In genomic region chr2:150876201-150877085, GRCh38 we compare ENCODE assay signal across 18 cellular contexts.
DNase-seq lines count a peak whose midpoint lies in the region; FAIRE-seq and TF ChIP-seq lines count a peak whose summit lies in the region.
"Had no signal": no experiment of that assay in that cellular context is flagged by ENCODE, and none has a peak within 500 bp of the region (broad histone marks: within the 10 kb centered on the region; RNA-seq: fewer than 3 reads in every experiment).

No MANE protein-coding gene starts in this region.

- H3K36me3 Mint-ChIP-seq in nephron progenitor cell (ENCODE audit: low read depth): no peaks in the 10 kb centered on the region
- H3K36me3 Mint-ChIP-seq: CD4-positive, alpha-beta memory T cell; IgD-negative memory B cell; naive thymus-derived CD8-positive, alpha-beta T cell had no signal

- H3K27me3 ChIP-seq in SJCRH30 (no peaks in the 10 kb centered on the region), fibroblast of lung (ENCODE audit: control insufficient read depth, insufficient read depth, low read length) (no peaks in the 10 kb centered on the region)

- H3K9me3 ChIP-seq in SJCRH30 (replicated peaks) (no peaks in the 10 kb centered on the region), fibroblast of lung (ENCODE audit: control insufficient read depth, insufficient read depth, low read depth, low read length) (no peaks in the 10 kb centered on the region)
- H3K9me3 ChIP-seq: lower lobe of right lung had no signal

- H3K4me3 Mint-ChIP-seq in nephron progenitor cell: no peak overlapping the region
- H3K4me3 Mint-ChIP-seq: CD4-positive, alpha-beta memory T cell; IgD-negative memory B cell; naive thymus-derived CD8-positive, alpha-beta T cell had no signal

- no peak for TF ChIP-seq POLR2A in GM12891 (IDR thresholded peaks at IDR 0.05; ENCODE audit: low read depth, low read length)

- no peak overlapping the region for H3K4me2 ChIP-seq in fibroblast of lung (ENCODE audit: extremely low read depth, insufficient read depth, low read length)

- H3K27ac Mint-ChIP-seq in nephron progenitor cell: peak overlapping the region; percentile 92
- H3K27ac Mint-ChIP-seq: CD4-positive, alpha-beta memory T cell; IgD-negative memory B cell; naive thymus-derived CD8-positive, alpha-beta T cell had no signal

- H3K27ac ChIP-seq in SJCRH30 (peak overlapping the region; percentile 46), fibroblast of lung (ENCODE audit: insufficient read depth, low read length) (no peak overlapping the region)
- H3K27ac ChIP-seq: lower lobe of right lung had no signal

- no peaks in the 10 kb centered on the region for H4K20me1 ChIP-seq in fibroblast of lung (ENCODE audit: control insufficient read depth, extremely low read depth, insufficient read depth, low read length)

- DNase-seq in AG10803 (ENCODE audit: low read depth) (peak; percentile 30), SJCRH30 (peak; percentile 41 to 68), fibroblast of lung (ENCODE audit: low read depth in 2 of 2) (peak; percentile 54 to 83), nephron progenitor cell (peak; percentile 14), frontal cortex (ENCODE audit: low spot score in 2 of 2) (no peak), iPS-NIHi11 (ENCODE audit: low spot score) (no peak), GM12891 (ENCODE audit: insufficient read length, low spot score) (no peak), NCI-H2107 (lab: John Stamatoyannopoulos, UW) (no peak)
- DNase-seq: activated CD4-positive, alpha-beta T cell treated with anti-CD3 and anti-CD28 coated beads, Interleukin-2, amount 50 U/mL, for 4 hours; aorta; CD4-positive, alpha-beta memory T cell; cortex of kidney; lower lobe of right lung; naive thymus-derived CD8-positive, alpha-beta T cell; NCI-H1694 treated with DMSO at 0.1 percent for 48 hours; stimulated activated CD4-positive, alpha-beta T cell treated with anti-CD3 and anti-CD28 coated beads, Interleukin-2, amount 100 ng/mL, for 48 hours had no signal

- H3K9me3 Mint-ChIP-seq in nephron progenitor cell: peaks cover 30% of the 10 kb centered on the region

- H3K4me1 Mint-ChIP-seq in nephron progenitor cell: peaks cover 40% of the 10 kb centered on the region
- H3K4me1 Mint-ChIP-seq: CD4-positive, alpha-beta memory T cell; IgD-negative memory B cell; naive thymus-derived CD8-positive, alpha-beta T cell had no signal

- H3K36me3 ChIP-seq in SJCRH30 (no peaks in the 10 kb centered on the region), fibroblast of lung (ENCODE audit: control insufficient read depth, insufficient read depth, low read length) (no peaks in the 10 kb centered on the region)
- H3K36me3 ChIP-seq: lower lobe of right lung had no signal

- H2AFZ ChIP-seq in fibroblast of lung (ENCODE audit: low read length): no peak overlapping the region

- peaks cover 29% of the 10 kb centered on the region for H3K4me1 ChIP-seq in SJCRH30
- no peaks in the 10 kb centered on the region for H3K4me1 ChIP-seq in fibroblast of lung (ENCODE audit: control insufficient read depth, extremely low read depth, insufficient read depth, low read length)
- H3K4me1 ChIP-seq: lower lobe of right lung had no signal

- FAIRE-seq in frontal cortex (lab: Jason Lieb, UNC) (no peak), GM12891 (lab: Jason Lieb, UNC) (no peak)
- FAIRE-seq: urothelium cell line had no signal

- TF ChIP-seq CTCF in AG10803 (conservative IDR thresholded peaks at IDR 0.05; ENCODE audit: low read length) (no peak), fibroblast of lung (conservative IDR thresholded peaks at IDR 0.05 in 1 of 2, IDR thresholded peaks at IDR 0.05 in 1 of 2; ENCODE audit: low read depth in 1 of 2, low read length in 2 of 2) (no peak), nephron progenitor cell (IDR thresholded peaks at IDR 0.05) (no peak)

- H3K27me3 Mint-ChIP-seq in nephron progenitor cell (ENCODE audit: low read depth, poor library complexity): no peaks in the 10 kb centered on the region
- H3K27me3 Mint-ChIP-seq: CD4-positive, alpha-beta memory T cell had no signal

- H3K4me3 ChIP-seq in AG10803 (ENCODE audit: low read length) (no peak overlapping the region), SJCRH30 (peak overlapping the region; percentile 21), fibroblast of lung (replicated peaks in 1 of 4; ENCODE audit: control extremely low read depth in 1 of 4, insufficient read depth in 1 of 4, low read depth in 3 of 4, low read length in 4 of 4) (no peak overlapping the region)
- H3K4me3 ChIP-seq: lower lobe of right lung had no signal

- H3K79me2 ChIP-seq in fibroblast of lung (ENCODE audit: control insufficient read depth, insufficient read depth, low read length): no peaks in the 10 kb centered on the region

- no peak overlapping the region for H3K9ac ChIP-seq in fibroblast of lung (ENCODE audit: insufficient read depth, low read length)

TF ChIP-seq in GM12891, 5 proteins besides CTCF, POLR2A, EP300 and RAD21:
- TF ChIP-seq PAX5 (IDR thresholded peaks at IDR 0.05; ENCODE audit: insufficient read depth, low read length, severe bottlenecking) (no peak), POU2F2 (IDR thresholded peaks at IDR 0.05; ENCODE audit: low read depth, low read length) (no peak), TAF1 (IDR thresholded peaks at IDR 0.05; ENCODE audit: low read depth, low read length) (no peak), POLR2AphosphoS5 (IDR thresholded peaks at IDR 0.05; ENCODE audit: low read depth, low read length) (no peak), SPI1 (IDR thresholded peaks at IDR 0.05; ENCODE audit: low read depth, low read length) (no peak)

Comparison
In these comparisons a context has a peak if more than half of its experiments do, and no peak if none do; other contexts are left out.
1. DNase-seq: peak in AG10803 (single experiment), SJCRH30 (2 of 2), fibroblast of lung (2 of 2) and nephron progenitor cell (single experiment); none in frontal cortex (0 of 2), iPS-NIHi11 (single experiment), GM12891 (single experiment) and NCI-H2107 (single experiment).